In the genomic region with DNA sequence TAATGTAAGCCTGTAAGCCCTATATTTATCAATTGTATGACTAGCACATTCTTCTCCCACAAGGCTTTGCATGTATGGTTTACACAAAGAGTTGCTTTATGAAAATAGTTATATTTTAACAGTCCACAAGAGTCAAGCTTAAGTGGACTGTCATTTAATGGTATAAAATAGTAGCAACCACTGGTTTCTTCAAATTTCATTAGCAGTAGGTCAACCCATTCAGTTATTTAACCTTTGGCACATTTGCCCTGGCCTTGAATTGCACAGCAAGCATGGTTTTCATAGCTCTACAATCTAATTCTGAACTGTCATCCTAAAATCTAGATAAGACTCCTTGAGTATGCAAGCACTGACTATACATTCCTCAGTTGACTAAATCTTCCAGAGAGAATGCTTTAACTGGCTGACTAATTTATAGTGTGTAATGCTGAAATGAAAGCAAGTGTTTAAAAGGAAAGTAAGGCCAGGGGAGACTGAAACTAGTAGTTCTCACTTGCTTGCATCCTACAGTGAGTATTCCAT, we compare ENCODE assay signal across 9 cellular contexts. TPM values are rescaled to one million over a fixed set of nuclear protein-coding genes. Genes with fewer than 3 reads are reported as not detected.
DNase-seq lines count a peak whose midpoint lies in the region; ATAC-seq, FAIRE-seq and TF ChIP-seq lines count a peak whose summit lies in the region.
"Had no signal": no experiment of that assay in that cellular context is flagged by ENCODE, and none has a peak within 500 bp of the region (broad histone marks: within the 10 kb centered on the region; RNA-seq: fewer than 3 reads in every experiment).

No MANE protein-coding gene starts in this region.

- intact Hi-C loops in HepG2 (cut with micrococcal nuclease; ENCODE audit: unreplicated experiment), result no loop called here
- intact Hi-C loops in thyroid gland (cut with DNase I), result no loop called here

- H3K27me3 ChIP-seq in SK-N-SH (ENCODE audit: insufficient read depth) (no peaks in the 10 kb centered on the region), HepG2 (ENCODE audit: control insufficient read depth in 1 of 2, insufficient read depth in 2 of 2, low read length in 2 of 2) (no peaks in the 10 kb centered on the region; a peak in 1 of 5 replicates), thyroid gland (no peaks in the 10 kb centered on the region)

- H3K36me3 ChIP-seq in SK-N-SH (replicated peaks in 1 of 2; ENCODE audit: control insufficient read depth in 1 of 2, insufficient read depth in 2 of 2, low read length in 1 of 2) (no peaks in the 10 kb centered on the region), HepG2 (replicated peaks in 1 of 2; ENCODE audit: control insufficient read depth in 1 of 2, insufficient read depth in 2 of 2, low read length in 2 of 2) (peaks cover 0 to 4% of the 10 kb centered on the region in 2 experiments; a peak in 2 of 5 replicates), thyroid gland (no peaks in the 10 kb centered on the region)
- H3K36me3 ChIP-seq: SJSA1 had no signal

- DNase-seq in SK-N-SH (no peak), HepG2 (ENCODE audit: low spot score) (peak; percentile 59), NCI-H1048 (lab: John Stamatoyannopoulos, UW) (no peak), NCI-H2196 treated with DMSO at 0.1 percent for 48 hours (lab: John Stamatoyannopoulos, UW; ENCODE audit: unreplicated experiment) (no peak), occipital lobe (lab: John Stamatoyannopoulos, UW) (no peak), thyroid gland (no peak)

- TF ChIP-seq RAD21 in SK-N-SH (IDR thresholded peaks at IDR 0.05; ENCODE audit: low read length) (no peak), HepG2 (CRISPR knock-in tag; IDR thresholded peaks at IDR 0.05) (no peak)

- TSS peak; percentile 46 for BruUV-seq in HepG2 (replicated peaks; lab: Mats Ljungman, UMichigan)

- ATAC-seq in GM18861 (IDR thresholded peaks at IDR 0.05; ENCODE audit: unreplicated experiment), result peak; percentile 57
- peak; percentile 45 for ATAC-seq in HG02623 (IDR thresholded peaks at IDR 0.05; ENCODE audit: unreplicated experiment)
- ATAC-seq in HepG2, result no peak

- H3K4me3 ChIP-seq in SK-N-SH (ENCODE audit: low read depth in 2 of 2, low read length in 1 of 2), result no peak overlapping the region
- peak overlapping the region; percentile 71 to 89 (median 78); a peak in 5 of 6 replicates for H3K4me3 ChIP-seq in HepG2 (replicated peaks in 1 of 3; ENCODE audit: insufficient read depth in 1 of 3, low read depth in 2 of 3, low read length in 3 of 3)
- H3K4me3 ChIP-seq in thyroid gland (replicated peaks in 1 of 3), result no peak overlapping the region
- H3K4me3 ChIP-seq: SJSA1 had no signal

- H3K9me3 ChIP-seq in SK-N-SH (no peaks in the 10 kb centered on the region), HepG2 (ENCODE audit: low read length) (no peaks in the 10 kb centered on the region), thyroid gland (no peaks in the 10 kb centered on the region)
- H3K9me3 ChIP-seq: SJSA1 had no signal

- TF ChIP-seq EP300 in SK-N-SH (IDR thresholded peaks at IDR 0.05; ENCODE audit: borderline replicate concordance in 1 of 2, low read depth in 1 of 2, low read length in 1 of 2) (peak in 1 of 2 experiments; percentile 44; a peak in 1 of 4 replicates), HepG2 (IDR thresholded peaks at IDR 0.05; ENCODE audit: low read depth in 2 of 2, low read length in 2 of 2) (0 out of 4 replicates have a peak, but pooled peaks of 1 of the 2 experiments have one; percentile 3), HepG2 (CRISPR knock-in tag; IDR thresholded peaks at IDR 0.05; ENCODE audit: borderline replicate concordance) (no peak)

- H4K20me1 ChIP-seq in SK-N-SH (ENCODE audit: insufficient read depth), result no peaks in the 10 kb centered on the region
- H4K20me1 ChIP-seq in HepG2 (ENCODE audit: insufficient read depth, low read length), result no peaks in the 10 kb centered on the region

- no peak for TF ChIP-seq POLR2A in HepG2 (IDR thresholded peaks at IDR 0.05; ENCODE audit: insufficient read depth in 1 of 2, low read depth in 2 of 2, low read length in 2 of 2)
- no peak for TF ChIP-seq POLR2A in thyroid gland (IDR thresholded peaks at IDR 0.05)

- H3K27ac ChIP-seq in SK-N-SH (ENCODE audit: low read depth in 2 of 2, low read length in 1 of 2) (peak overlapping the region in 1 of 2 experiments; percentile 52; a peak in 2 of 4 replicates), HepG2 (ENCODE audit: extremely low read length, insufficient read depth, low read length) (peak overlapping the region; percentile 13), thyroid gland (no peak overlapping the region)
- H3K27ac ChIP-seq: SJSA1 had no signal

- H3K9ac ChIP-seq in SK-N-SH (no peak overlapping the region), HepG2 (ENCODE audit: insufficient read depth, low read depth, low read length) (peak overlapping the region; percentile 75)

- no peak for FAIRE-seq in HepG2 (lab: Jason Lieb, UNC)

- in situ Hi-C loops in HepG2 (cut with HindIII; ENCODE audit: extremely low pct_ligation_motif_present, low pct_unique_long_range_greater_than_20kb), result no loop called here

- H2AFZ ChIP-seq in SK-N-SH (ENCODE audit: low read depth) (no peak overlapping the region), HepG2 (ENCODE audit: low read length) (no peak overlapping the region)

- POLR2A ChIA-PET in SK-N-SH (lab: Yijun Ruan, JAX), result no interaction called here
- POLR2A ChIA-PET in HepG2 (lab: Yijun Ruan, JAX), result interaction anchor here (1.3 to 4.8 kb wide), 6 partner anchors 11 to 60 kb away, joined by 3 to 41 read pairs (median 4); no protein-coding TSS in a partner anchor

- TF ChIP-seq CTCF in SK-N-SH (IDR thresholded peaks at IDR 0.05) (no peak), HepG2 (CRISPR knock-in tag; IDR thresholded peaks at IDR 0.05) (no peak), thyroid gland (IDR thresholded peaks at IDR 0.05) (no peak)

- H3K4me2 ChIP-seq in SK-N-SH (peak overlapping the region; percentile 71), HepG2 (ENCODE audit: low read depth, low read length) (peak overlapping the region; percentile 99)

- H3K79me2 ChIP-seq in SK-N-SH (ENCODE audit: insufficient read depth), result no peaks in the 10 kb centered on the region
- peaks cover 15% of the 10 kb centered on the region for H3K79me2 ChIP-seq in HepG2 (ENCODE audit: insufficient read depth, low read length)

- CTCF ChIA-PET in SK-N-SH (lab: Yijun Ruan, JAX), result interaction anchor here (0.9 kb wide), 1 partner anchor 8 kb away, joined by 3 read pairs; no protein-coding TSS in a partner anchor
- CTCF ChIA-PET in HepG2 (lab: Yijun Ruan, JAX; ENCODE audit: low intra/inter-chr PET ratio, low total read pairs), result no interaction called here

- H3F3A ChIP-seq in SK-N-SH (replicated peaks; ENCODE audit: insufficient read depth), result peaks cover 17% of the 10 kb centered on the region

- H3K4me1 ChIP-seq in SK-N-SH (ENCODE audit: control insufficient read depth in 1 of 2, insufficient read depth in 2 of 2, low read depth in 1 of 2, low read length in 1 of 2), result peaks cover 0 to 44% of the 10 kb centered on the region in 2 experiments; a peak in 3 of 4 replicates
- peaks cover 78% of the 10 kb centered on the region for H3K4me1 ChIP-seq in HepG2 (ENCODE audit: insufficient read depth, low read length)
- H3K4me1 ChIP-seq in thyroid gland, result peaks cover 8 to 11% of the 10 kb centered on the region in 2 donors
- H3K4me1 ChIP-seq: SJSA1 had no signal

- no peaks in the 10 kb centered on the region for H3K9me2 ChIP-seq in SK-N-SH

TF ChIP-seq in SK-N-SH, 30 proteins besides CTCF, POLR2A, EP300 and RAD21 (continues in another document):
- TF ChIP-seq GATA2 (CRISPR knock-in tag; IDR thresholded peaks at IDR 0.05) (no peak), SIN3A (IDR thresholded peaks at IDR 0.05; ENCODE audit: borderline replicate concordance, low read depth, low read length) (0 out of 2 replicates have a peak, but pooled peaks have one; percentile 40)

TF ChIP-seq in HepG2, 621 proteins besides CTCF, POLR2A, EP300 and RAD21 (continues in another document):
- TF ChIP-seq YEATS4 (CRISPR knock-in tag; IDR thresholded peaks at IDR 0.05; ENCODE audit: borderline replicate concordance), result no peak
- no peak for TF ChIP-seq ZSCAN25 (CRISPR knock-in tag; IDR thresholded peaks at IDR 0.05)
- TF ChIP-seq MIXL1 (CRISPR knock-in tag; IDR thresholded peaks at IDR 0.05), result 0 out of 2 replicates have a peak, but pooled peaks have one; percentile 46
- TF ChIP-seq ZNF331 (CRISPR knock-in tag; IDR thresholded peaks at IDR 0.05), result peak; percentile 15; the same call in 1 of the 2 replicates
- TF ChIP-seq NFRKB (IDR thresholded peaks at IDR 0.05), result no peak
- no peak for TF ChIP-seq MBD4 (IDR thresholded peaks at IDR 0.05; ENCODE audit: borderline replicate concordance, low read length)
- no peak for TF ChIP-seq MTA1 (CRISPR knock-in tag; IDR thresholded peaks at IDR 0.05; ENCODE audit: borderline replicate concordance)

RNA-seq across cellular contexts. Expression of a gene that starts 1.8 kb away (rescaled TPM):
- polyA plus RNA-seq in SK-N-SH (2012; rRNA removed), result 4.8 and 5.0 TPM in 2 replicates
- 6.3 and 6.7 TPM in 2 replicates for polyA plus RNA-seq in SK-N-SH (2012; cell fraction: cytosol; rRNA removed)
- 1.8 and 4.1 TPM in 2 replicates for polyA plus RNA-seq in SK-N-SH (2012; cell fraction: nucleus; rRNA removed)
- total RNA-seq in HepG2 (2016; rRNA removed; fragmentation: Illumina TruSeq; extraction: Trizol), result 57.2 and 109 TPM in 2 replicates
- 9.0 and 9.9 TPM in 2 replicates for total RNA-seq in HepG2 (2016; cell fraction: cytosol; rRNA removed; fragmentation: Illumina TruSeq; extraction: Trizol; ENCODE audit: low read depth)
- total RNA-seq in HepG2 (2016; cell fraction: insoluble cytoplasmic fraction; rRNA removed; fragmentation: Illumina TruSeq; extraction: Trizol), result 54.8 and 107 TPM in 2 replicates
- total RNA-seq in HepG2 (2016; cell fraction: membrane; rRNA removed; fragmentation: Illumina TruSeq; extraction: Trizol), result 22.6 and 24.7 TPM in 2 replicates
- total RNA-seq in HepG2 (2016; cell fraction: nucleus; rRNA removed; fragmentation: Illumina TruSeq; extraction: Trizol), result 123 and 147 TPM in 2 replicates
- polyA plus RNA-seq in HepG2 (2011; rRNA removed), result 37.7 and 39.4 TPM in 2 replicates
- 32.1 and 39.3 TPM in 2 replicates for polyA plus RNA-seq in HepG2 (2011; cell fraction: cytosol; rRNA removed)
- polyA plus RNA-seq in HepG2 (2011; cell fraction: nucleus; rRNA removed), result 35.3 and 41.8 TPM in 2 replicates
- 85.0 and 97.7 TPM in 2 replicates for polyA plus RNA-seq in HepG2 (2012)
- polyA plus RNA-seq in HepG2 (2016; cell fraction: cytosol; fragmentation: Illumina TruSeq; extraction: Trizol; ENCODE audit: low read depth), result 7.7 and 8.0 TPM in 2 replicates
- 38.7 and 39.5 TPM in 2 replicates for polyA plus RNA-seq in HepG2 (2016; cell fraction: insoluble cytoplasmic fraction; fragmentation: Illumina TruSeq; extraction: Trizol; ENCODE audit: low read depth)
- 14.9 and 16.9 TPM in 2 replicates for polyA plus RNA-seq in HepG2 (2016; cell fraction: membrane; fragmentation: Illumina TruSeq; extraction: Trizol; ENCODE audit: low read depth)
- 95.1 and 96.2 TPM in 2 replicates for polyA plus RNA-seq in HepG2 (2016; cell fraction: nucleus; fragmentation: Illumina TruSeq; extraction: Trizol; ENCODE audit: insufficient read depth, low read depth)
- polyA minus RNA-seq in HepG2 (2011; rRNA and poly(A)+ RNA removed; ENCODE audit: low replicate concordance), result 175 TPM in 1 of 2 replicates, not detected in the other
- 57.2 and 81.0 TPM in 2 replicates for polyA minus RNA-seq in HepG2 (2011; cell fraction: cytosol; rRNA and poly(A)+ RNA removed)
- polyA minus RNA-seq in HepG2 (2011; cell fraction: nucleus; rRNA and poly(A)+ RNA removed), result 147 and 149 TPM in 2 replicates
- 6.4 TPM for total RNA-seq in occipital lobe
- total RNA-seq in thyroid gland, result 10 to 100 TPM in 1 of 4 donors, 1 to 10 TPM in 3; 3.0 to 12.7 (median 4.4) TPM
- total RNA-seq: SJSA1 had no signal

Comparison
In these comparisons a context has a peak if more than half of its experiments do, and no peak if none do; other contexts are left out.
1. H3K4me3 ChIP-seq: peak in HepG2 (3 of 3); none in SK-N-SH (0 of 2) and thyroid gland (0 of 3).